In the genomic region with DNA sequence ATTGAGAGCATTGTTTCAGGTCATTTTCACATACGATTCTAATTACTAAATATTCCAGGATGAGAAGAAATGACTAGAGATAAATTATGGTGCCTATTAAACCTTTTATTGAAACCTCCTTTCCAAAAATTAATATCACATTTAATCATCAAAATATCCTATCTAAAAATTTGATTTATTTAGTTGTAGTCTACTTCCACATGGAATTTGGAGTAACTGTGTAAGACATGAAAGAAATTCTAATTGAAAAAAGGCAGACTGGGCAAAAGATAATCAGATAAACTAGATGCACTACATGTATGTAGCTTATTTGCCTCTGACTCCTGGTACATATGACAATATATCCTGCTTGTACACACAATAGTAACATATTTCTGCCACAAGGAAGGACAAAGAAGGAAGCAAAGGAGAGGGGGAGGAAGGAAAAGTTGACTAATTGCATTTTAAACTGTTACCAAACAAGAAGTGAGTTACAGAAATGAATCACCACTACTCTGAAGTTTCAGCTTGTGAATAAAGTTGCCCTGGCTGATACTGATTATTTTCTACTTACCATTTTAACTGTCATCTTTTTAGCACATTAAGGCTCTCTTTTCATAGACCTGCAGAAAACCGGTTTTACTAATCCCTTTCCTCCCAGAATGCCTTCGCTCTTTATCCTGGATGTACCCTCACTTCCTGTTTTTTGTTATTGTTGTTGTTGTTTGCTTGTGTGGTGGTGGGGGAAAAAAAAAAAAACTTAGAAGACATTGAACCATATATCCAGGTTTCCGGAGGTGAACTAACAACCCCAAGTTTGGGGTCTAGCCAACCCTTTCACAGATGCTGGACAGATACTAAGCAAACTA, we compare ENCODE assay signal across 2 cellular contexts.
A peak's percentile ranks its signal among the peaks of the same experiment; 100 is the strongest.
TF ChIP-seq lines count a peak whose summit lies in the region.

No MANE protein-coding gene starts in this region.

TF ChIP-seq in IMR-90, 13 proteins besides CTCF, POLR2A, EP300 and RAD21:
- TF ChIP-seq, protein P1, sequence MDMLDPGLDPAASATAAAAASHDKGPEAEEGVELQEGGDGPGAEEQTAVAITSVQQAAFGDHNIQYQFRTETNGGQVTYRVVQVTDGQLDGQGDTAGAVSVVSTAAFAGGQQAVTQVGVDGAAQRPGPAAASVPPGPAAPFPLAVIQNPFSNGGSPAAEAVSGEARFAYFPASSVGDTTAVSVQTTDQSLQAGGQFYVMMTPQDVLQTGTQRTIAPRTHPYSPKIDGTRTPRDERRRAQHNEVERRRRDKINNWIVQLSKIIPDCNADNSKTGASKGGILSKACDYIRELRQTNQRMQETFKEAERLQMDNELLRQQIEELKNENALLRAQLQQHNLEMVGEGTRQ (IDR thresholded peaks at IDR 0.05; ENCODE audit: low read depth, low read length), result no peak
- TF ChIP-seq MAZ (IDR thresholded peaks at IDR 0.05; ENCODE audit: borderline replicate concordance, low read depth, low read length), result no peak
- TF ChIP-seq CHD1 (IDR thresholded peaks at IDR 0.05; ENCODE audit: low read depth, low read length), result no peak
- no peak for TF ChIP-seq CEBPB (IDR thresholded peaks at IDR 0.05; ENCODE audit: low read depth, low read length)
- no peak for TF ChIP-seq RFX5 (IDR thresholded peaks at IDR 0.05; ENCODE audit: low read depth, low read length)
- no peak for TF ChIP-seq SMC3 (IDR thresholded peaks at IDR 0.05; ENCODE audit: low read depth, low read length)
- TF ChIP-seq MAFK (IDR thresholded peaks at IDR 0.05; ENCODE audit: low read depth, low read length), result no peak
- TF ChIP-seq, protein P2, sequence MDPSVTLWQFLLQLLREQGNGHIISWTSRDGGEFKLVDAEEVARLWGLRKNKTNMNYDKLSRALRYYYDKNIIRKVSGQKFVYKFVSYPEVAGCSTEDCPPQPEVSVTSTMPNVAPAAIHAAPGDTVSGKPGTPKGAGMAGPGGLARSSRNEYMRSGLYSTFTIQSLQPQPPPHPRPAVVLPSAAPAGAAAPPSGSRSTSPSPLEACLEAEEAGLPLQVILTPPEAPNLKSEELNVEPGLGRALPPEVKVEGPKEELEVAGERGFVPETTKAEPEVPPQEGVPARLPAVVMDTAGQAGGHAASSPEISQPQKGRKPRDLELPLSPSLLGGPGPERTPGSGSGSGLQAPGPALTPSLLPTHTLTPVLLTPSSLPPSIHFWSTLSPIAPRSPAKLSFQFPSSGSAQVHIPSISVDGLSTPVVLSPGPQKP (IDR thresholded peaks at IDR 0.05; ENCODE audit: borderline replicate concordance, low read depth, low read length), result no peak
- TF ChIP-seq FOS (IDR thresholded peaks at IDR 0.05; ENCODE audit: low read depth, low read length), result no peak
- no peak for TF ChIP-seq RCOR1 (IDR thresholded peaks at IDR 0.05; ENCODE audit: insufficient replicate concordance, low read length)
- no peak for TF ChIP-seq NFE2L2 (IDR thresholded peaks at IDR 0.05; ENCODE audit: low read depth, low read length)
- TF ChIP-seq BHLHE40 (IDR thresholded peaks at IDR 0.05; ENCODE audit: low read depth, low read length), result no peak
- TF ChIP-seq MXI1 (IDR thresholded peaks at IDR 0.05; ENCODE audit: borderline replicate concordance, low read depth, low read length), result no peak

TF ChIP-seq in SK-N-SH, 30 proteins besides CTCF, POLR2A, EP300 and RAD21 (continued from another document):
- TF ChIP-seq TEAD4 (IDR thresholded peaks at IDR 0.05; ENCODE audit: borderline replicate concordance, insufficient read depth) (no peak), GATA2 (CRISPR knock-in tag; IDR thresholded peaks at IDR 0.05) (peak; percentile 23; the same call in 1 of the 2 replicates)
